Comparison of ENCODE assay signal across 27 cellular contexts in the genomic region with DNA sequence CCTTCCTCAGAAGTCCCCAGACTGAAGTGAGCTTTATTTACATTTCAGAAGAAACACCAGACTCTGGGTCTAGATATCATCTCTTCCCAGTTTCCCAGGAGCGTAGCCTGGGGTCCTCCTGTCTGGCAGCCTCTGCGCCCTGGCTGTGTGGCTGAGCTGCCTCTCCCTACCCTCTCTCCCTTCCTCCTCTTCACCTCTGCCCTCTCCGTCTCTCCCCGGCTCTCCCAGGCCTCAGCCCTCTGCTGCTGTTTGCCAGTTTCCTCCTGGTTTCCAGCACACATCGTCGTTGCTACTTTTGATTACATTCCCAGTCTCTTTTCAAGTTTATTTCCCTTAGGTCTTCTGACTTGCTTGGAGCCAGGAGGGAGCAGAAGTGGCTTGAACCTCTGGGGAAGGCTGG.
"Had no signal": no experiment of that assay in that cellular context is flagged by ENCODE, and none has a peak within 500 bp of the region (broad histone marks: within the 10 kb centered on the region; RNA-seq: fewer than 3 reads in every experiment).

No MANE protein-coding gene starts in this region.

- H3K27ac Mint-ChIP-seq: activated CD4-positive, alpha-beta memory T cell treated with anti-CD3 and anti-CD28 coated beads for 36 hours; activated CD4-positive, alpha-beta T cell treated with anti-CD3 and anti-CD28 coated beads, Interleukin-2, amount 10 ng/mL, durations not matched to agents 7 days and 5 days; activated naive CD4-positive, alpha-beta T cell treated with anti-CD3 and anti-CD28 coated beads for 36 hours; activated naive CD8-positive, alpha-beta T cell; T-helper 17 cell; WTC11 had no signal

- FAIRE-seq: astrocyte had no signal

- H3K9me3 ChIP-seq: MG63, Peyer's patch had no signal

- H3K27me3 Mint-ChIP-seq: activated naive CD8-positive, alpha-beta T cell had no signal

- H3K27me3 ChIP-seq: Peyer's patch had no signal

- H3K4me3 Mint-ChIP-seq: activated CD4-positive, alpha-beta memory T cell treated with anti-CD3 and anti-CD28 coated beads for 36 hours; activated CD4-positive, alpha-beta T cell treated with anti-CD3 and anti-CD28 coated beads, Interleukin-2, amount 10 ng/mL, durations not matched to agents 7 days and 5 days; activated naive CD4-positive, alpha-beta T cell treated with anti-CD3 and anti-CD28 coated beads for 36 hours; activated naive CD8-positive, alpha-beta T cell; activated T-cell treated with anti-CD3 and anti-CD28 coated beads, Interleukin-2, amount 50 U/mL, for 4 hours; T-helper 17 cell; WTC11 had no signal

- ATAC-seq: activated T-cell treated with anti-CD3 and anti-CD28 coated beads, Interleukin-2, amount 50 U/mL, for 4 hours; T-helper 17 cell had no signal

- H3K27ac ChIP-seq: brain microvascular endothelial cell, cardiac muscle cell, KMS-11, Peyer's patch had no signal

- H3K9me3 Mint-ChIP-seq: activated CD4-positive, alpha-beta memory T cell treated with anti-CD3 and anti-CD28 coated beads for 36 hours; activated CD4-positive, alpha-beta T cell treated with anti-CD3 and anti-CD28 coated beads, Interleukin-2, amount 10 ng/mL, durations not matched to agents 7 days and 5 days; activated naive CD4-positive, alpha-beta T cell treated with anti-CD3 and anti-CD28 coated beads for 36 hours; activated T-cell treated with anti-CD3 and anti-CD28 coated beads, Interleukin-2, amount 50 U/mL, for 4 hours; WTC11 had no signal

- H3K36me3 Mint-ChIP-seq: activated CD4-positive, alpha-beta memory T cell treated with anti-CD3 and anti-CD28 coated beads for 36 hours; activated naive CD8-positive, alpha-beta T cell; WTC11 had no signal

- H3K4me3 ChIP-seq: cardiac muscle cell, MG63, Peyer's patch had no signal

- H3K4me1 ChIP-seq: Peyer's patch had no signal

- H3K4me2 ChIP-seq: KMS-11 had no signal

- DNase-seq: activated CD4-positive, alpha-beta memory T cell treated with anti-CD3 and anti-CD28 coated beads for 36 hours; activated CD4-positive, alpha-beta T cell treated with anti-CD3 and anti-CD28 coated beads, Interleukin-2, amount 10 ng/mL, durations not matched to agents 7 days and 5 days; activated CD4-positive, CD25-positive, alpha-beta regulatory T cell treated with anti-CD3 and anti-CD28 coated beads, Interleukin-2, amount 50 U/mL, for 72 hours; activated CD8-positive, alpha-beta memory T cell treated with anti-CD3 and anti-CD28 coated beads for 24 hours; activated gamma-delta T cell; activated naive CD4-positive, alpha-beta T cell treated with anti-CD3 and anti-CD28 coated beads for 36 hours; activated T-cell treated with anti-CD3 and anti-CD28 coated beads, Interleukin-2, amount 50 U/mL, for 4 hours; amygdala; brain microvascular endothelial cell; MG63; MV-4-11; NCI-H1092 treated with DMSO at 0.1 percent for 48 hours; NCI-H1417 treated with DMSO at 0.1 percent for 48 hours; NCI-H1694; NCI-H2029 treated with DMSO at 0.1 percent for 48 hours; NCI-H510A treated with DMSO at 0.1 percent for 48 hours; NK-92 treated with Interleukin-12 subunit alpha and Interleukin-12 subunit beta, amount 100 ng/mL, for 24 hours; OCI-M1; Peyer's patch; SHP77 treated with DMSO at 0.1 percent for 48 hours; T-helper 17 cell; T-helper 9 cell had no signal

- H3K36me3 ChIP-seq: brain microvascular endothelial cell, cardiac muscle cell, MG63, Peyer's patch had no signal
